ENCODE assay signal across 2 cellular contexts in the genomic region with DNA sequence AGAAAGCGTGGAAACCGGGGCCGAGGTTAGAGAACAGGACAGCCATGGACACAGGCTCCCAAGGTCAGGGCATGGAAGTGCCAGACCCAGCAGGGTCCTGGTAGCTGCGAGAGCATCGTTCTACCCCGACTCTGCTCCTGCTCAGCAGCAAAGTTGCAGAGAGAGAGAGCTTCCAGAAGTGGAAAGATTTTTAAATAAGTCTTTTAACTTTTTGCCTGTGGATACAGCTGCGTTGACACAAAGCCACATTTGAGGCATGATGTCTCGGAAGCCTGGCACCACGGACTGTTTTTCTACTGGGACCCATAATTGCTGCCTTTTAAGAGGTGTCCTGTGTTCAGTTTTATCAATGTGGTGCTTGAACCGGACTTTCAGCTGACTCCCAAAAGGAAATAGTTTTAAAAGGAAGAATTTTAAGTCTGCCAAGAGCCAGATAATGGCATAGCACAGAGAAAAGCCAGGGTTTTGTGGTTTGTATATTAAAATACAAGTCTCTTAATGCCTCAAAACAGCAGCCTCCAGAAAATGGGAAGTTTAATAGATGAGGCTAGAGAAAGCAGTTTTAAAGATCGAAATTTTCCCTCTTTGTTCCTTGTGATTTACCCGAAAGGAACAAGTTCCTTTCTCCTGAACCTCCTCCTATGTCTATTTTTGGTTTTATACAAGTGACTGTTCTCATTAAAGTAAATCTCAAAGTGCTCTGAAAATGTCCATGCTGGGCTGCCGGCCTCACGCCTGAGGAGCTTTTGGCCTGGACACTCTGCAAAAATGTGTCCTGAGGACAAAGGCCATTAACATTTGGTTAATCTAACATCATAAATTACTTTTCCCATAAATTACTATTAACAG.
TF ChIP-seq lines count a peak whose summit lies in the region.

No MANE protein-coding gene starts in this region.

TF ChIP-seq in liver, 16 proteins besides CTCF, POLR2A, EP300 and RAD21 (continued from another document):
- TF ChIP-seq ZBTB33 (IDR thresholded peaks at IDR 0.05) = no peak
- no peak for TF ChIP-seq GABPA (IDR thresholded peaks at IDR 0.05 in 1 of 2, conservative IDR thresholded peaks at IDR 0.05 in 1 of 2)
- TF ChIP-seq MAX (IDR thresholded peaks at IDR 0.05) = no peak
- TF ChIP-seq RXRA (IDR thresholded peaks at IDR 0.05) = peak in 1 of 2 donors; percentile 40
- no peak for TF ChIP-seq FOXA2 (IDR thresholded peaks at IDR 0.05)
- TF ChIP-seq HNF4G (IDR thresholded peaks at IDR 0.05) = no peak
- no peak for TF ChIP-seq JUND (IDR thresholded peaks at IDR 0.05)
- TF ChIP-seq, protein P1, sequence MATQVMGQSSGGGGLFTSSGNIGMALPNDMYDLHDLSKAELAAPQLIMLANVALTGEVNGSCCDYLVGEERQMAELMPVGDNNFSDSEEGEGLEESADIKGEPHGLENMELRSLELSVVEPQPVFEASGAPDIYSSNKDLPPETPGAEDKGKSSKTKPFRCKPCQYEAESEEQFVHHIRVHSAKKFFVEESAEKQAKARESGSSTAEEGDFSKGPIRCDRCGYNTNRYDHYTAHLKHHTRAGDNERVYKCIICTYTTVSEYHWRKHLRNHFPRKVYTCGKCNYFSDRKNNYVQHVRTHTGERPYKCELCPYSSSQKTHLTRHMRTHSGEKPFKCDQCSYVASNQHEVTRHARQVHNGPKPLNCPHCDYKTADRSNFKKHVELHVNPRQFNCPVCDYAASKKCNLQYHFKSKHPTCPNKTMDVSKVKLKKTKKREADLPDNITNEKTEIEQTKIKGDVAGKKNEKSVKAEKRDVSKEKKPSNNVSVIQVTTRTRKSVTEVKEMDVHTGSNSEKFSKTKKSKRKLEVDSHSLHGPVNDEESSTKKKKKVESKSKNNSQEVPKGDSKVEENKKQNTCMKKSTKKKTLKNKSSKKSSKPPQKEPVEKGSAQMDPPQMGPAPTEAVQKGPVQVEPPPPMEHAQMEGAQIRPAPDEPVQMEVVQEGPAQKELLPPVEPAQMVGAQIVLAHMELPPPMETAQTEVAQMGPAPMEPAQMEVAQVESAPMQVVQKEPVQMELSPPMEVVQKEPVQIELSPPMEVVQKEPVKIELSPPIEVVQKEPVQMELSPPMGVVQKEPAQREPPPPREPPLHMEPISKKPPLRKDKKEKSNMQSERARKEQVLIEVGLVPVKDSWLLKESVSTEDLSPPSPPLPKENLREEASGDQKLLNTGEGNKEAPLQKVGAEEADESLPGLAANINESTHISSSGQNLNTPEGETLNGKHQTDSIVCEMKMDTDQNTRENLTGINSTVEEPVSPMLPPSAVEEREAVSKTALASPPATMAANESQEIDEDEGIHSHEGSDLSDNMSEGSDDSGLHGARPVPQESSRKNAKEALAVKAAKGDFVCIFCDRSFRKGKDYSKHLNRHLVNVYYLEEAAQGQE (IDR thresholded peaks at IDR 0.05) = no peak
- no peak for TF ChIP-seq YY1 (IDR thresholded peaks at IDR 0.05)
- TF ChIP-seq, protein P2, sequence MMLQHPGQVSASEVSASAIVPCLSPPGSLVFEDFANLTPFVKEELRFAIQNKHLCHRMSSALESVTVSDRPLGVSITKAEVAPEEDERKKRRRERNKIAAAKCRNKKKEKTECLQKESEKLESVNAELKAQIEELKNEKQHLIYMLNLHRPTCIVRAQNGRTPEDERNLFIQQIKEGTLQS (IDR thresholded peaks at IDR 0.05) = no peak
- TF ChIP-seq NR2F2 (IDR thresholded peaks at IDR 0.05) = peak; percentile 44
- TF ChIP-seq FOXA1 (IDR thresholded peaks at IDR 0.05) = no peak
- TF ChIP-seq HNF4A (conservative IDR thresholded peaks at IDR 0.05) = no peak
- TF ChIP-seq SP1 (IDR thresholded peaks at IDR 0.05) = peak; percentile 6

TF ChIP-seq in HepG2, 621 proteins besides CTCF, POLR2A, EP300 and RAD21 (continued from another document):
- TF ChIP-seq LRRFIP1 (CRISPR knock-in tag; conservative IDR thresholded peaks at IDR 0.05) (no peak), FOXJ3 (CRISPR knock-in tag; IDR thresholded peaks at IDR 0.05; ENCODE audit: borderline replicate concordance) (no peak), TP53 (CRISPR knock-in tag; conservative IDR thresholded peaks at IDR 0.05) (no peak), PTBP1 (IDR thresholded peaks at IDR 0.05; ENCODE audit: low read depth, low read length, poor library complexity, severe bottlenecking) (no peak), ZNF574 (CRISPR knock-in tag; IDR thresholded peaks at IDR 0.05) (no peak), ISX (CRISPR knock-in tag; conservative IDR thresholded peaks at IDR 0.05) (no peak), PBX2 (CRISPR knock-in tag; IDR thresholded peaks at IDR 0.05) (no peak), KDM5B (CRISPR knock-in tag; IDR thresholded peaks at IDR 0.05; ENCODE audit: borderline replicate concordance) (no peak), ZNF441 (CRISPR knock-in tag; IDR thresholded peaks at IDR 0.05; ENCODE audit: borderline replicate concordance) (no peak)
- TF ChIP-seq, protein P3, sequence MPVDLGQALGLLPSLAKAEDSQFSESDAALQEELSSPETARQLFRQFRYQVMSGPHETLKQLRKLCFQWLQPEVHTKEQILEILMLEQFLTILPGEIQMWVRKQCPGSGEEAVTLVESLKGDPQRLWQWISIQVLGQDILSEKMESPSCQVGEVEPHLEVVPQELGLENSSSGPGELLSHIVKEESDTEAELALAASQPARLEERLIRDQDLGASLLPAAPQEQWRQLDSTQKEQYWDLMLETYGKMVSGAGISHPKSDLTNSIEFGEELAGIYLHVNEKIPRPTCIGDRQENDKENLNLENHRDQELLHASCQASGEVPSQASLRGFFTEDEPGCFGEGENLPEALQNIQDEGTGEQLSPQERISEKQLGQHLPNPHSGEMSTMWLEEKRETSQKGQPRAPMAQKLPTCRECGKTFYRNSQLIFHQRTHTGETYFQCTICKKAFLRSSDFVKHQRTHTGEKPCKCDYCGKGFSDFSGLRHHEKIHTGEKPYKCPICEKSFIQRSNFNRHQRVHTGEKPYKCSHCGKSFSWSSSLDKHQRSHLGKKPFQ (CRISPR knock-in tag; IDR thresholded peaks at IDR 0.05; ENCODE audit: insufficient replicate concordance) = no peak
- TF ChIP-seq, protein P4, sequence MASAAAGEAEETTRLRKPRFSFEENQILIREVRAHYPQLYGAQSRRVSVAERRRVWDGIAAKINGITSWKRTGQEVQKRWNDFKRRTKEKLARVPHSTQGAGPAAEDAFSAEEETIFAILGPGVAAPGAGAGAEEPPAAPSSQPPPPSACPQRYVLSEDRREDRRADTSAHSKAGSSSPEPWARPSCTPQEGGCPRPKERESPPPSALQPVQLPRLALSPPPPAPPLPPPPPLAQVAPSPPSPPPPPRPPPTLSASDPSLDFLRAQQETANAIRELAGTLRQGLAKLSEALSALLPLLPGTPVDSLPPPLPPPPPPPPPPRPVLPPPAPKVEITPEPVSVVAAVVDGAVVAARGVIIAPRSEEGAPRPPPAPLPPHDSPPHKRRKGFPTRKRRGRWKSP (CRISPR knock-in tag; IDR thresholded peaks at IDR 0.05) = no peak
TF ChIP-seq in HepG2: peak in this region for 0.
